Comparison of ENCODE assay signal across 20 cellular contexts in the genomic region with DNA sequence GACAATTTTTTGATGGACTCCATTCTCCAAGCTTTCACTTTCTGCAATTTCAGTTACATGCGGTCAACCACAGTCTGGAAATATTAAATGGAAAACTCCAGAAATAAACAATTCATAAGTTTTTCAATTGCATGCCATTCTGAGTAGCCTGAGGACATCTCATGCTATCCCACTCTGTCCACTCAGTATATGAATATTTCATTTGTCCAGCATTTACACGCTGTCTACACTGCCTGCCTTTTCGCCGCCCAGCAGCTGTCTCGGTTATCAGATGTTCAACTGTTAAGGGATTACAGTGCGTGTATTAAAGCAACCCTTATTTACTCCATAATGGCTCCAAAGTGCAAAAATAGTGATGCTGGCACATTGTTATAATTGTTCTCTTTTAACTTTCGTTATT.
"Had no signal": no experiment of that assay in that cellular context is flagged by ENCODE, and none has a peak within 500 bp of the region (broad histone marks: within the 10 kb centered on the region; RNA-seq: fewer than 3 reads in every experiment).

No MANE protein-coding gene starts in this region.

- H2AFZ ChIP-seq: neural progenitor cell had no signal

- H3K9me3 ChIP-seq: mucosa of descending colon, pancreas, testis, tibial nerve had no signal

- H3K4me1 Mint-ChIP-seq: stimulated activated naive CD8-positive, alpha-beta T cell treated with anti-CD3 and anti-CD28 coated beads, Interleukin-15, amount 100 ng/mL, for 72 hours had no signal

- H3K4me3 ChIP-seq: heart left ventricle, mucosa of descending colon, neural progenitor cell, pancreas, testis, tibial nerve had no signal

- H3K9ac ChIP-seq: neural progenitor cell had no signal

- H3K27me3 ChIP-seq: heart left ventricle, neural progenitor cell, testis, tibial nerve had no signal

- H3K36me3 Mint-ChIP-seq: natural killer cell; neural progenitor cell; stimulated activated effector memory CD8-positive, alpha-beta T cell treated with anti-CD3 and anti-CD28 coated beads, Interleukin-12 subunit alpha, Interleukin-12 subunit beta, amount 100 ng/mL, for 72 hours had no signal

- DNase-seq: cerebellar nuclear complex; dermis blood vessel endothelial cell; effector CD4-positive, alpha-beta T cell; heart left ventricle; islet precursor cell; mammary epithelial cell; mucosa of descending colon; natural killer cell; nucleus accumbens; pancreas; right cardiac atrium; stimulated activated CD4-positive, alpha-beta T cell treated with anti-CD3 and anti-CD28 coated beads, Interleukin-4, amount 100 ng/mL, for 1 hour; stimulated activated CD8-positive, alpha-beta memory T cell treated with anti-CD3 and anti-CD28 coated beads, Interleukin-4, amount 100 ng/mL, for 48 hours; stimulated activated naive CD8-positive, alpha-beta T cell treated with anti-CD3 and anti-CD28 coated beads, Interleukin-15, amount 100 ng/mL, for 72 hours; testis had no signal

- H3K9me3 Mint-ChIP-seq: endodermal cell; natural killer cell; stimulated activated effector memory CD8-positive, alpha-beta T cell treated with anti-CD3 and anti-CD28 coated beads, Interleukin-12 subunit alpha, Interleukin-12 subunit beta, amount 100 ng/mL, for 72 hours; stimulated activated naive CD8-positive, alpha-beta T cell treated with anti-CD3 and anti-CD28 coated beads, Interleukin-15, amount 100 ng/mL, for 72 hours had no signal

- H3K4me1 ChIP-seq: heart left ventricle, pancreas, tibial nerve had no signal

- H3K4me3 Mint-ChIP-seq: endodermal cell; natural killer cell; neural progenitor cell; stimulated activated effector memory CD8-positive, alpha-beta T cell treated with anti-CD3 and anti-CD28 coated beads, Interleukin-12 subunit alpha, Interleukin-12 subunit beta, amount 100 ng/mL, for 72 hours; stimulated activated naive CD8-positive, alpha-beta T cell treated with anti-CD3 and anti-CD28 coated beads, Interleukin-15, amount 100 ng/mL, for 72 hours had no signal

- H3K4me2 ChIP-seq: neural progenitor cell had no signal

- H3K27ac Mint-ChIP-seq: endodermal cell; natural killer cell; neural progenitor cell; progenitor cell of endocrine pancreas; stimulated activated effector memory CD8-positive, alpha-beta T cell treated with anti-CD3 and anti-CD28 coated beads, Interleukin-12 subunit alpha, Interleukin-12 subunit beta, amount 100 ng/mL, for 72 hours had no signal

- H3K36me3 ChIP-seq: heart left ventricle, neural progenitor cell, pancreas, tibial nerve had no signal

- H3K27ac ChIP-seq: heart left ventricle, neural progenitor cell, pancreas, testis, tibial nerve had no signal
